8 cellular contexts compared by ENCODE assay signal in genomic region chr6:7312616-7313504, GRCh38. TPM values are rescaled to one million over a fixed set of nuclear protein-coding genes. Genes with fewer than 3 reads are reported as not detected.
DNase-seq lines count a peak whose midpoint lies in the region; ATAC-seq, FAIRE-seq and TF ChIP-seq lines count a peak whose summit lies in the region.

SSR1 (minus strand) TSS chr6:7313199; CDS start chr6:7313120, 79 bp downstream.

- CTCF ChIA-PET in T-cell (lab: Charles Lee): interaction anchor here in 1 of 2 donors (0.6 kb wide), 3 partner anchors 20 to 72 kb away, joined by 3 to 6 read pairs (median 4); no protein-coding TSS in a partner anchor

- peak; percentile 95 for FAIRE-seq in GM12891 (lab: Jason Lieb, UNC)

- H3K9ac ChIP-seq in trophoblast cell (ENCODE audit: low read length): peak within 1 kb of the TSS; percentile 93

- H3K9me3 ChIP-seq in trophoblast cell (ENCODE audit: insufficient read depth, low read depth, low read length) (no peaks in the 10 kb centered on the region), transverse colon (no peaks in the 10 kb centered on the region)

- intact Hi-C loops in cardiac septum (cut with DNase I): loop anchor here (1.0 to 2.0 kb wide), 2 partner anchors 76 to 278 kb away; partner anchors contain the start of genes CAGE1, RIOK1 and SNRNP48
- intact Hi-C loops in transverse colon (cut with DNase I; ENCODE audit: low total_unique reads): loop anchor here (2.0 kb wide), 1 partner anchor 76 kb away; the partner anchor contains the start of genes CAGE1 and RIOK1

- H3K27me3 Mint-ChIP-seq in T-cell: no peaks in the 10 kb centered on the region

- peak within 1 kb of the TSS; percentile 87 to 93 for H3K27ac Mint-ChIP-seq in T-cell

- peak within 1 kb of the TSS; percentile 96 for H3K14ac ChIP-seq in trophoblast cell (ENCODE audit: low read length)

- no peak for TF ChIP-seq CTCF in transverse colon (IDR thresholded peaks at IDR 0.05)

- peak within 1 kb of the TSS; percentile 78 for H4K12ac ChIP-seq in trophoblast cell (ENCODE audit: low read depth, low read length)

- H3K36me3 ChIP-seq in trophoblast cell (ENCODE audit: control insufficient read depth in 1 of 2, insufficient read depth in 2 of 2, low read length in 2 of 2): peaks cover 6 to 10% of the 10 kb centered on the region in 2 experiments
- peaks cover 0 to 17% (median 4%) of the 10 kb centered on the region in 4 donors for H3K36me3 ChIP-seq in transverse colon

- peaks cover 49 to 58% (median 56%) of the 10 kb centered on the region in 3 donors for H3K4me1 Mint-ChIP-seq in T-cell

- WGBS in adipose tissue, 3 donors: 0% methylated on average over 78 to 83 of the region's 83 CpGs
- no CpG with 5 or more reads among the region's 83 CpGs for WGBS in trophoblast cell (ENCODE audit: extremely low coverage, insufficient coverage, insufficient read length)
- 0% methylated on average over 5 to 55 of the region's 83 CpGs for WGBS in transverse colon (ENCODE audit: low coverage in 1 of 2), 2 donors

- peaks cover 0 to 2% of the 10 kb centered on the region in 2 experiments for H3K4me1 ChIP-seq in trophoblast cell (ENCODE audit: control insufficient read depth in 1 of 2, insufficient read depth in 2 of 2, low read length in 2 of 2)
- H3K4me1 ChIP-seq in transverse colon: peaks cover 9 to 33% (median 18%) of the 10 kb centered on the region in 4 donors

- H4K91ac ChIP-seq in trophoblast cell (ENCODE audit: low read depth, low read length): peak within 1 kb of the TSS; percentile 97

- H3K27me3 ChIP-seq in trophoblast cell (ENCODE audit: insufficient read depth, low read length): no peaks in the 10 kb centered on the region
- H3K27me3 ChIP-seq in transverse colon: no peaks in the 10 kb centered on the region

- H3K36me3 Mint-ChIP-seq in T-cell: peaks cover 18% of the 10 kb centered on the region

- H2BK12ac ChIP-seq in trophoblast cell (ENCODE audit: low read length): no peak within 1 kb of the TSS

- ATAC-seq in HG02840 (IDR thresholded peaks at IDR 0.05; ENCODE audit: low FRiP score, unreplicated experiment) (peak; percentile 96), T-cell (replicated peaks in 1 of 4) (peak; percentile 96 to 98 (median 98))

- H3K18ac ChIP-seq in trophoblast cell (ENCODE audit: low read length): peak within 1 kb of the TSS; percentile 85

- H4K8ac ChIP-seq in trophoblast cell (ENCODE audit: low read depth, low read length): peak within 1 kb of the TSS; percentile 85

- POLR2A ChIA-PET in T-cell (lab: Charles Lee): interaction anchor here (0.6 to 1.4 kb wide), 4 partner anchors 13 to 77 kb away, joined by 3 to 4 read pairs (median 4); partner anchors contain the start of genes CAGE1 (in 1 of the 2) and RIOK1 (in 1 of the 2)

- H2AK5ac ChIP-seq in trophoblast cell (ENCODE audit: low read length): peak within 1 kb of the TSS; percentile 97

- peak within 1 kb of the TSS; percentile 75 for H3K4me2 ChIP-seq in trophoblast cell (ENCODE audit: low read length)

- DNase-seq in GM12891 (ENCODE audit: insufficient read length, low spot score) (peak; percentile 98), NCI-H1436 treated with DMSO at 0.1 percent for 48 hours (lab: John Stamatoyannopoulos, UW) (peak; percentile 84), T-cell (peak; percentile 79 to 95 (median 87)), cardiac septum (ENCODE audit: low spot score) (peak; percentile 99), trophoblast cell (peak; percentile 98), transverse colon (peak; percentile 98)

- H3K9me3 Mint-ChIP-seq in T-cell: no peaks in the 10 kb centered on the region

- no peak within 1 kb of the TSS for H3K23ac ChIP-seq in trophoblast cell (ENCODE audit: low read length)

- peak within 1 kb of the TSS; percentile 94 to 96 (median 96) for H3K4me3 Mint-ChIP-seq in T-cell

- TF ChIP-seq POLR2A in GM12891 (IDR thresholded peaks at IDR 0.05; ENCODE audit: low read depth, low read length) (peak; percentile 88), transverse colon (IDR thresholded peaks at IDR 0.05) (peak; percentile 79)

- H3K4ac ChIP-seq in trophoblast cell (ENCODE audit: low read depth, low read length): peak within 1 kb of the TSS; percentile 96

- peak within 1 kb of the TSS; percentile 78 for H2BK120ac ChIP-seq in trophoblast cell (ENCODE audit: insufficient read depth, low read length, poor library complexity)

- H3K79me2 ChIP-seq in trophoblast cell (ENCODE audit: control insufficient read depth, insufficient read depth, low read length, poor library complexity): peaks cover 8% of the 10 kb centered on the region

- peak within 1 kb of the TSS; percentile 53 for H2AFZ ChIP-seq in trophoblast cell (ENCODE audit: insufficient read depth, low read length, poor library complexity)

- peak within 1 kb of the TSS; percentile 73 for H2BK5ac ChIP-seq in trophoblast cell (ENCODE audit: low read depth, low read length, poor library complexity)

- no peak for TF ChIP-seq EP300 in transverse colon (IDR thresholded peaks at IDR 0.05; ENCODE audit: low read depth)

- peaks cover 10% of the 10 kb centered on the region for H3K79me1 ChIP-seq in trophoblast cell (ENCODE audit: low read length)

- H3K4me3 ChIP-seq in trophoblast cell (ENCODE audit: low read depth, low read length): peak within 1 kb of the TSS; percentile 98
- H3K4me3 ChIP-seq in transverse colon: peak within 1 kb of the TSS; percentile 84 to 93 (median 86)

- in situ Hi-C loops in transverse colon (cut with MboI; ENCODE audit: low pct_ligation_motif_present in 1 of 4, low pct_unique_long_range_greater_than_20kb in 1 of 4, low sequenced_read_pairs in 3 of 4): no loop called here

- H3K27ac ChIP-seq in adipose tissue (ENCODE audit: low read depth, low read length) (peak within 1 kb of the TSS; percentile 71), trophoblast cell (ENCODE audit: low read depth, low read length) (peak within 1 kb of the TSS; percentile 91), transverse colon (peak within 1 kb of the TSS; percentile 90 to 98 (median 94))

TF ChIP-seq in GM12891, 5 proteins besides CTCF, POLR2A, EP300 and RAD21:
- TF ChIP-seq POLR2AphosphoS5 (IDR thresholded peaks at IDR 0.05; ENCODE audit: low read depth, low read length) (peak; percentile 92), PAX5 (IDR thresholded peaks at IDR 0.05; ENCODE audit: insufficient read depth, low read length, severe bottlenecking) (peak; percentile 74), POU2F2 (IDR thresholded peaks at IDR 0.05; ENCODE audit: low read depth, low read length) (peak; percentile 55), TAF1 (IDR thresholded peaks at IDR 0.05; ENCODE audit: low read depth, low read length) (peak; percentile 90), SPI1 (IDR thresholded peaks at IDR 0.05; ENCODE audit: low read depth, low read length) (no peak)

RNA-seq across cellular contexts. Expression of gene SSR1, which starts in this region (rescaled TPM):
- polyA plus RNA-seq in GM12891 (2012; ENCODE audit: low read depth, missing spikeins): 89.3 TPM
- total RNA-seq in T-cell (100 to 1,000 TPM in 3 of 5 donors, 10 to 100 TPM in 2; 75.7 to 111 (median 100) TPM), cardiac septum (61.8 TPM), transverse colon (10 to 100 TPM; 12.7 to 68.9 (median 50.3) TPM)
- 10 to 100 TPM; 23.4 to 47.6 (median 33.2) TPM for polyA plus RNA-seq in adipose tissue
- polyA plus RNA-seq in trophoblast cell (2013): 177 and 189 TPM in 2 replicates

Comparison
In these comparisons a context has a peak if more than half of its experiments do, and no peak if none do; other contexts are left out.
1. Peak in every context shown above with its lines: DNase-seq, ATAC-seq, H3K4me3 ChIP-seq and H3K27ac ChIP-seq.